12 cellular contexts compared by ENCODE assay signal in the genomic region with DNA sequence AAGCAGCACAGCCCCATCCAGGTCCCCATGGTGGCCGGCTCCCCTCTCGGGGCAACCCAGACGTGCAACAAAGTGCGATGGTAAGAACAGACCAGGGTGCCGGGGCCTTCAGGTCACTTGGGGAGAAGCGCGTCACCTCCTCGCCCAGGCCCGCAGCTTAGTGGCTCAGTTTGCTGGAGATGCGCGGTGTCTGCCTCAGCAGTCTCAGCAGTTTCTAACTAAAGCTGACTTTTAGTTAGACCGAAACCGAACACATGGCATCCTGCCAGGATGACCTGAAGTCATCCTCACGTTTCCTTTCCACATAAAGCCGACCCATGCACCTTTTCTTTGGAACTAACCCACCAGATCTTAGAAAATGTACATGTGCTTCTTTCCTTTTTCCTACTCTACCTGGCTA. TPM values are rescaled to one million over a fixed set of nuclear protein-coding genes. Genes with fewer than 3 reads are reported as not detected.
A peak's percentile ranks its signal among the peaks of the same experiment; 100 is the strongest.
DNase-seq lines count a peak whose midpoint lies in the region; ATAC-seq and TF ChIP-seq lines count a peak whose summit lies in the region.
"Not testable (repeated sequence)": the region's sequence is repeated elsewhere in the genome, so short reads cannot be mapped to it uniquely, and the experiment has no call there.
"Had no signal": no experiment of that assay in that cellular context is flagged by ENCODE, and none has a peak within 500 bp of the region (broad histone marks: within the 10 kb centered on the region; RNA-seq: fewer than 3 reads in every experiment).

No MANE protein-coding gene starts in this region.

- H3K27ac Mint-ChIP-seq in activated naive CD8-positive, alpha-beta T cell treated with anti-CD3 and anti-CD28 coated beads for 36 hours = peak overlapping the region; percentile 71
- peak overlapping the region; percentile 90 for H3K27ac Mint-ChIP-seq in stimulated activated naive B cell treated with anti-CD40 and anti-IgM and Interleukin-4, amounts not matched to agents 10 μg/mL and 1 μg/mL and 100 μg/mL, for 72 hours

- peak; percentile 32 for DNase-seq in CD1c-positive myeloid dendritic cell (ENCODE audit: extremely low spot score)
- DNase-seq in activated CD4-positive, alpha-beta T cell treated with anti-CD3 and anti-CD28 coated beads for 48 hours = peak; percentile 61
- peak; percentile 36 to 41 for DNase-seq in activated T-cell treated with anti-CD3 and anti-CD28 coated beads, Interleukin-2, amount 50 U/mL, for 48 hours
- not testable (repeated sequence) for DNase-seq in activated naive CD8-positive, alpha-beta T cell treated with anti-CD3 and anti-CD28 coated beads for 36 hours; sciatic nerve (ENCODE audit: low spot score); stimulated activated naive B cell treated with anti-CD40 and anti-IgM and Interleukin-4, amounts not matched to agents 10 μg/mL and 1 μg/mL and 100 μg/mL, for 72 hours
- peak; percentile 23 for DNase-seq in glomerular visceral epithelial cell (ENCODE audit: extremely low spot score)

- peak overlapping the region; percentile 59; the same call in 1 of the 2 replicates for H3K4me2 ChIP-seq in OCI-LY3 (ENCODE audit: low read length)

- H3K36me3 Mint-ChIP-seq in activated naive CD8-positive, alpha-beta T cell treated with anti-CD3 and anti-CD28 coated beads for 36 hours = peaks cover 52% of the 10 kb centered on the region
- peaks cover 43 to 60% of the 10 kb centered on the region in 2 donors for H3K36me3 Mint-ChIP-seq in stimulated activated naive B cell treated with anti-CD40 and anti-IgM and Interleukin-4, amounts not matched to agents 10 μg/mL and 1 μg/mL and 100 μg/mL, for 72 hours

- H3K4me3 ChIP-seq in OCI-LY3 (ENCODE audit: low read length) = not testable (repeated sequence)

- peak; percentile 10 for ATAC-seq in sciatic nerve
- not testable (repeated sequence) for ATAC-seq in stimulated activated naive B cell treated with anti-CD40 and anti-IgM and Interleukin-4, amounts not matched to agents 10 μg/mL and 1 μg/mL and 100 μg/mL, for 72 hours (replicated peaks)

- not testable (repeated sequence) for H3K27me3 Mint-ChIP-seq in activated naive CD8-positive, alpha-beta T cell treated with anti-CD3 and anti-CD28 coated beads for 36 hours; stimulated activated naive B cell treated with anti-CD40 and anti-IgM and Interleukin-4, amounts not matched to agents 10 μg/mL and 1 μg/mL and 100 μg/mL, for 72 hours

- H3K27ac ChIP-seq in OCI-LY3 (ENCODE audit: low read length) = peak overlapping the region; percentile 63

- TF ChIP-seq CTCF in OCI-LY3 (IDR thresholded peaks at IDR 0.05; ENCODE audit: low read depth, low read length) = not testable (repeated sequence)

- not testable (repeated sequence) for H3K9ac ChIP-seq in OCI-LY3 (ENCODE audit: low read length)

- H3K79me2 ChIP-seq in OCI-LY3 (ENCODE audit: low read length) = not testable (repeated sequence)

- H3K36me3 ChIP-seq in OCI-LY3 (replicated peaks; ENCODE audit: low read depth, low read length) = not testable (repeated sequence)

- peaks cover 61% of the 10 kb centered on the region for H3K4me1 Mint-ChIP-seq in activated naive CD8-positive, alpha-beta T cell treated with anti-CD3 and anti-CD28 coated beads for 36 hours
- H3K4me1 Mint-ChIP-seq in stimulated activated naive B cell treated with anti-CD40 and anti-IgM and Interleukin-4, amounts not matched to agents 10 μg/mL and 1 μg/mL and 100 μg/mL, for 72 hours = peaks cover 34 to 79% of the 10 kb centered on the region in 2 donors

- not testable (repeated sequence) for H3K27me3 ChIP-seq in OCI-LY3 (ENCODE audit: low read depth, low read length)

- not testable (repeated sequence) for H3K9me3 ChIP-seq in OCI-LY3 (ENCODE audit: insufficient read depth, low read length)

- peaks cover 31% of the 10 kb centered on the region for H3K4me1 ChIP-seq in OCI-LY3 (ENCODE audit: low read length)

- H3K9me3 Mint-ChIP-seq in activated naive CD8-positive, alpha-beta T cell treated with anti-CD3 and anti-CD28 coated beads for 36 hours; stimulated activated naive B cell treated with anti-CD40 and anti-IgM and Interleukin-4, amounts not matched to agents 10 μg/mL and 1 μg/mL and 100 μg/mL, for 72 hours: not testable (repeated sequence)

- peak overlapping the region; percentile 4 for H3K4me3 Mint-ChIP-seq in activated naive CD8-positive, alpha-beta T cell treated with anti-CD3 and anti-CD28 coated beads for 36 hours
- peak overlapping the region in 1 of 2 donors; percentile 73 for H3K4me3 Mint-ChIP-seq in stimulated activated naive B cell treated with anti-CD40 and anti-IgM and Interleukin-4, amounts not matched to agents 10 μg/mL and 1 μg/mL and 100 μg/mL, for 72 hours

- intact Hi-C loops in sciatic nerve (cut with DNase I) = not testable (repeated sequence)

- not testable (repeated sequence) for H2AFZ ChIP-seq in OCI-LY3 (ENCODE audit: low read depth, low read length)

- not testable (repeated sequence) for H4K20me1 ChIP-seq in OCI-LY3 (ENCODE audit: insufficient read depth, low read length)

RNA-seq across cellular contexts. Expression of gene BANP, which starts 32.9 kb away (rescaled TPM):
- total RNA-seq in activated naive CD8-positive, alpha-beta T cell treated with anti-CD3 and anti-CD28 coated beads for 36 hours = 10 to 100 TPM; 25.6 to 27.0 TPM
- 32.3 TPM for total RNA-seq in sciatic nerve

RNA-seq across cellular contexts. Expression of gene CA5A, which starts 47.9 kb away (rescaled TPM):
- total RNA-seq in activated naive CD8-positive, alpha-beta T cell treated with anti-CD3 and anti-CD28 coated beads for 36 hours = not detected
- total RNA-seq in sciatic nerve = not detected
- total RNA-seq: A172, GM12878, H9, HT-29 had no signal
